Comparison of ENCODE assay signal across 8 cellular contexts in genomic region chr2:182763311-182763912, GRCh38. TPM values are rescaled to one million over a fixed set of nuclear protein-coding genes. Genes with fewer than 3 reads are reported as not detected.
A peak's percentile ranks its signal among the peaks of the same experiment; 100 is the strongest.
DNase-seq lines count a peak whose midpoint lies in the region; ATAC-seq and TF ChIP-seq lines count a peak whose summit lies in the region.

No MANE protein-coding gene starts in this region.

- no peaks in the 10 kb centered on the region for H3K27me3 ChIP-seq in CD4-positive, CD25-positive, alpha-beta regulatory T cell (ENCODE audit: control insufficient read depth, insufficient read depth, low read length)

- H3K9me3 ChIP-seq in CD4-positive, CD25-positive, alpha-beta regulatory T cell (ENCODE audit: control insufficient read depth in 2 of 2, low read length in 2 of 2) = no peaks in the 10 kb centered on the region

- no peak overlapping the region for H3K27ac ChIP-seq in CD4-positive, CD25-positive, alpha-beta regulatory T cell (ENCODE audit: insufficient read depth, low read length, poor library complexity, severe bottlenecking)

- H3K36me3 ChIP-seq in CD4-positive, CD25-positive, alpha-beta regulatory T cell (ENCODE audit: control insufficient read depth, insufficient read depth, low read length) = peaks cover 69% of the 10 kb centered on the region

- no peak overlapping the region for H3K4me3 ChIP-seq in CD4-positive, CD25-positive, alpha-beta regulatory T cell (ENCODE audit: low read depth, low read length)

- no peak overlapping the region for H3K27ac Mint-ChIP-seq in CD4-positive, CD25-positive, alpha-beta regulatory T cell
- no peak overlapping the region for H3K27ac Mint-ChIP-seq in nephron progenitor cell
- no peak overlapping the region for H3K27ac Mint-ChIP-seq in stimulated activated naive CD8-positive, alpha-beta T cell treated with anti-CD3 and anti-CD28 coated beads, Interleukin-15, amount 100 ng/mL, for 72 hours

- no peak overlapping the region for H3K4me3 Mint-ChIP-seq in CD4-positive, CD25-positive, alpha-beta regulatory T cell
- H3K4me3 Mint-ChIP-seq in nephron progenitor cell = no peak overlapping the region
- no peak overlapping the region for H3K4me3 Mint-ChIP-seq in stimulated activated naive CD8-positive, alpha-beta T cell treated with anti-CD3 and anti-CD28 coated beads, Interleukin-15, amount 100 ng/mL, for 72 hours

- no peaks in the 10 kb centered on the region for H3K27me3 Mint-ChIP-seq in CD4-positive, CD25-positive, alpha-beta regulatory T cell
- H3K27me3 Mint-ChIP-seq in nephron progenitor cell (ENCODE audit: low read depth, poor library complexity) = no peaks in the 10 kb centered on the region
- no peaks in the 10 kb centered on the region for H3K27me3 Mint-ChIP-seq in stimulated activated naive CD8-positive, alpha-beta T cell treated with anti-CD3 and anti-CD28 coated beads, Interleukin-15, amount 100 ng/mL, for 72 hours

- H3K4me1 ChIP-seq in CD4-positive, CD25-positive, alpha-beta regulatory T cell (ENCODE audit: control insufficient read depth, insufficient read depth, low read length, poor library complexity, severe bottlenecking) = no peaks in the 10 kb centered on the region

- ATAC-seq in CD4-positive, CD25-positive, alpha-beta regulatory T cell (ENCODE audit: low read depth in 2 of 2) = no peak
- ATAC-seq in GM21723 (IDR thresholded peaks at IDR 0.05; ENCODE audit: unreplicated experiment) = peak; percentile 53
- ATAC-seq in GM21526 (IDR thresholded peaks at IDR 0.05; ENCODE audit: low FRiP score, unreplicated experiment) = no peak
- ATAC-seq in stimulated activated naive CD8-positive, alpha-beta T cell treated with anti-CD3 and anti-CD28 coated beads, Interleukin-15, amount 100 ng/mL, for 72 hours = no peak

- H3K4me1 Mint-ChIP-seq in CD4-positive, CD25-positive, alpha-beta regulatory T cell = peaks cover 0 to 11% (median 5%) of the 10 kb centered on the region in 4 donors
- H3K4me1 Mint-ChIP-seq in nephron progenitor cell = no peaks in the 10 kb centered on the region
- H3K4me1 Mint-ChIP-seq in stimulated activated naive CD8-positive, alpha-beta T cell treated with anti-CD3 and anti-CD28 coated beads, Interleukin-15, amount 100 ng/mL, for 72 hours = peaks cover 5% of the 10 kb centered on the region

- peak in 2 of 3 donors; percentile 7 to 33 for DNase-seq in CD4-positive, CD25-positive, alpha-beta regulatory T cell
- peak; percentile 61 for DNase-seq in NCI-H345 treated with DMSO at 0.1 percent for 48 hours (lab: John Stamatoyannopoulos, UW; ENCODE audit: unreplicated experiment)
- peak; percentile 70 for DNase-seq in dermis blood vessel endothelial cell
- DNase-seq in nephron progenitor cell = peak; percentile 15
- DNase-seq in stimulated activated naive CD8-positive, alpha-beta T cell treated with anti-CD3 and anti-CD28 coated beads, Interleukin-15, amount 100 ng/mL, for 72 hours = no peak
- no peak for DNase-seq in hypothalamus (lab: John Stamatoyannopoulos, UW)

- H3K9me3 Mint-ChIP-seq in CD4-positive, CD25-positive, alpha-beta regulatory T cell = peaks cover 0 to 3% (median 1%) of the 10 kb centered on the region in 7 donors
- H3K9me3 Mint-ChIP-seq in nephron progenitor cell = peaks cover 7% of the 10 kb centered on the region
- H3K9me3 Mint-ChIP-seq in stimulated activated naive CD8-positive, alpha-beta T cell treated with anti-CD3 and anti-CD28 coated beads, Interleukin-15, amount 100 ng/mL, for 72 hours = no peaks in the 10 kb centered on the region

- peaks cover 70% of the 10 kb centered on the region for H3K36me3 Mint-ChIP-seq in CD4-positive, CD25-positive, alpha-beta regulatory T cell
- peaks cover 34% of the 10 kb centered on the region for H3K36me3 Mint-ChIP-seq in nephron progenitor cell (ENCODE audit: low read depth)

- TF ChIP-seq CTCF in nephron progenitor cell (IDR thresholded peaks at IDR 0.05) = peak; percentile 62

RNA-seq across cellular contexts. Expression of gene DNAJC10, which starts 47.4 kb away (rescaled TPM):
- total RNA-seq in CD4-positive, CD25-positive, alpha-beta regulatory T cell = 32.9 TPM
- 10 to 100 TPM; 38.2 to 52.5 (median 49.4) TPM for polyA plus RNA-seq in CD4-positive, CD25-positive, alpha-beta regulatory T cell
- 132 and 177 TPM in 2 replicates for total RNA-seq in dermis blood vessel endothelial cell

Comparison
In these comparisons a context has a peak if more than half of its experiments do, and no peak if none do; other contexts are left out.
1. DNase-seq: peak in CD4-positive, CD25-positive, alpha-beta regulatory T cell (2 of 3), NCI-H345 treated with DMSO at 0.1 percent for 48 hours (single experiment), dermis blood vessel endothelial cell (single experiment) and nephron progenitor cell (single experiment); none in stimulated activated naive CD8-positive, alpha-beta T cell treated with anti-CD3 and anti-CD28 coated beads, Interleukin-15, amount 100 ng/mL, for 72 hours (0 of 2) and hypothalamus (0 of 51).